In the genomic region with DNA sequence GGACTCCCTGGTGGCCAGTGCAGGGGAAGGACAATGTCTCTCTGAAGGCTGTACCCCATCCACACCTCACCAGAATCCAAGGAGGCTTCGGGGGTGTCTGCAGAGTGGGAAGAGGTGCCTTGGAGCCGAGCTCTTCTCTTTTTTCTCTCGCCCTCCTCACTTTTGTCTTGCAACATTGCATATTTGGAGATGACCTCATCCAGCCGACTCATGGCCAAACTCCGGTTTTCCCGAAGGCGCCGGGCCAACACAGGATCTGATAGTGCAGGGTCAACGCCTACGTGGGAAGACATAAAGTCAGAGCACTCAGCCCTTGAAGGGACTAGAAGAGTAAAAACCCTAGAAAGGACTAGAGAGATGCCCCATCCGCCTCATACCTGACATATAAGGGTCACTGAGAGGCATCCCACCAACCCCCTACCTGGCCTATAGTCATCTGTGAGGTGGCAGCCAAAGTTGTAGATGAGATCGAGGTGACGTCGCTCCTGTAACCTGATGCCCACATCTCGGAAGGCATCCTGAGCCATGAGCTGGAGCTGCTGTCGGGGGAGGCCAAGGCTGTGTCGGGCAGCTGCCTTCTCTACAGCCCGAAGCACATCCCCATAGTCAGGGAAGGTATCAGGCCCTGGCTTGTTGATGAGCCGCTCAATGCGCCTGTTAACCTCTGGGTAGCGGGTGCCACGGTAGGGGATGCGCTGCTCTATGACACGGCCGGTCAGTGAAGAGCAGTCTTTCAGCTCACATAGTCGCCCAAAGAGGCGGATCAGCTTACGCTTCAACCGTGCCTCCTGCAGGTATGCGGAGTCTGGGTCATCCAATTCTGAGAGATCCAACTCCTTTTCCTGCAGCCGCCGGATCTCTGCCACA, we compare ENCODE assay signal across 9 cellular contexts. TPM values are rescaled to one million over a fixed set of nuclear protein-coding genes. Genes with fewer than 3 reads are reported as not detected.
A peak's percentile ranks its signal among the peaks of the same experiment; 100 is the strongest.
DNase-seq lines count a peak whose midpoint lies in the region; ATAC-seq and TF ChIP-seq lines count a peak whose summit lies in the region.
"Had no signal": no experiment of that assay in that cellular context is flagged by ENCODE, and none has a peak within 500 bp of the region (broad histone marks: within the 10 kb centered on the region; RNA-seq: fewer than 3 reads in every experiment).

No MANE protein-coding gene starts in this region.

- H2AFZ ChIP-seq in Karpas-422 (ENCODE audit: low read length) (no peak overlapping the region), mammary epithelial cell (ENCODE audit: low read depth, low read length) (no peak overlapping the region)

- H3K27me3 Mint-ChIP-seq in mesothelial cell of epicardium (ENCODE audit: low read depth), result no peaks in the 10 kb centered on the region

- H3K9me3 ChIP-seq in Karpas-422 (ENCODE audit: low read length) (no peaks in the 10 kb centered on the region), mammary epithelial cell (replicated peaks; ENCODE audit: insufficient read depth, low read length) (no peaks in the 10 kb centered on the region)

- peak overlapping the region; percentile 57 for H3K4me3 Mint-ChIP-seq in mesothelial cell of epicardium

- peaks cover 65% of the 10 kb centered on the region for H3K4me1 Mint-ChIP-seq in mesothelial cell of epicardium

- H3K9me2 ChIP-seq in Karpas-422 (replicated peaks; ENCODE audit: insufficient read depth, low read length), result no peaks in the 10 kb centered on the region

- CTCF ChIA-PET in mammary epithelial cell (lab: Charles Lee; ENCODE audit: low non-redundant PET), result no interaction called here

- in situ Hi-C loops in mammary epithelial cell (cut with MboI; ENCODE audit: low sequenced_read_pairs in 2 of 2), result no loop called here

- WGBS in mammary epithelial cell (ENCODE audit: low coverage, missing lambda C conversion rate), result 17% methylated on average over 22 of the region's 32 CpGs

- H3K27ac ChIP-seq in Karpas-422 (ENCODE audit: low read length), result no peak overlapping the region; the same call in 1 of the 2 replicates
- H3K27ac ChIP-seq in mammary epithelial cell (ENCODE audit: insufficient read depth, low read depth, low read length), result peak overlapping the region; percentile 56
- H3K27ac ChIP-seq: cardiac muscle cell had no signal

- H3K4me1 ChIP-seq in Karpas-422 (ENCODE audit: low read length) (peaks cover 61% of the 10 kb centered on the region), mammary epithelial cell (ENCODE audit: insufficient read depth, low read length) (peaks cover 46% of the 10 kb centered on the region)

- H4K20me1 ChIP-seq in Karpas-422 (ENCODE audit: insufficient read depth, low read depth, low read length), result peaks cover 20% of the 10 kb centered on the region
- no peaks in the 10 kb centered on the region for H4K20me1 ChIP-seq in mammary epithelial cell (ENCODE audit: insufficient read depth, low read length)

- H3K27me3 ChIP-seq in Karpas-422 (ENCODE audit: low read length) (no peaks in the 10 kb centered on the region), mammary epithelial cell (ENCODE audit: insufficient read depth, low read length) (no peaks in the 10 kb centered on the region)
- H3K27me3 ChIP-seq: cardiac muscle cell had no signal

- intact Hi-C loops in mammary epithelial cell (cut with micrococcal nuclease), result loop anchor here (1.0 kb wide), 1 partner anchor 21 kb away; no protein-coding TSS in a partner anchor

- TF ChIP-seq CTCF in mammary epithelial cell (conservative IDR thresholded peaks at IDR 0.05 in 1 of 2, IDR thresholded peaks at IDR 0.05 in 1 of 2; ENCODE audit: extremely low read depth in 1 of 2, insufficient read depth in 1 of 2, low read depth in 1 of 2, low read length in 2 of 2) (no peak), mesothelial cell of epicardium (IDR thresholded peaks at IDR 0.05; ENCODE audit: unreplicated experiment) (no peak)

- peak; percentile 78 for DNase-seq in AG08396 (ENCODE audit: low spot score)
- no peak for DNase-seq in Karpas-422
- DNase-seq in mammary epithelial cell, result peak; percentile 92
- no peak for DNase-seq in mesothelial cell of epicardium (ENCODE audit: low spot score in 2 of 2, unreplicated experiment in 2 of 2)
- DNase-seq in SK-N-DZ (ENCODE audit: low spot score), result no peak
- DNase-seq in NCI-H82 treated with DMSO at 0.1 percent for 48 hours (lab: John Stamatoyannopoulos, UW; ENCODE audit: unreplicated experiment), result no peak

- H3K4me3 ChIP-seq in Karpas-422 (ENCODE audit: low read length) (no peak overlapping the region; the same call in 1 of the 2 replicates), mammary epithelial cell (replicated peaks in 1 of 3; ENCODE audit: insufficient read depth in 1 of 3, low read depth in 2 of 3, low read length in 3 of 3) (peak overlapping the region; percentile 64 to 80 (median 75))
- H3K4me3 ChIP-seq: cardiac muscle cell had no signal

- H3K4me2 ChIP-seq in Karpas-422 (ENCODE audit: low read depth, low read length, poor library complexity, severe bottlenecking) (peak overlapping the region; percentile 92), mammary epithelial cell (ENCODE audit: insufficient read depth, low read depth, low read length) (peak overlapping the region; percentile 92)

- peaks cover 21% of the 10 kb centered on the region for H3K36me3 Mint-ChIP-seq in mesothelial cell of epicardium

- H3K9ac ChIP-seq in Karpas-422 (ENCODE audit: low read length), result peak overlapping the region; percentile 97
- peak overlapping the region; percentile 14 for H3K9ac ChIP-seq in mammary epithelial cell (ENCODE audit: insufficient read depth, low read length)

- H3K36me3 ChIP-seq in Karpas-422 (ENCODE audit: insufficient read depth, low read length) (peaks cover 26% of the 10 kb centered on the region), mammary epithelial cell (ENCODE audit: insufficient read depth, low read length) (peaks cover 12% of the 10 kb centered on the region)

- ATAC-seq in HG02623 (IDR thresholded peaks at IDR 0.05; ENCODE audit: unreplicated experiment) (no peak), HG03159 (IDR thresholded peaks at IDR 0.05; ENCODE audit: unreplicated experiment) (no peak)

- BruUV-seq in mammary epithelial cell (replicated peaks; lab: Mats Ljungman, UMichigan), result TSS peak; percentile 44

- dilution Hi-C loops in mammary epithelial cell (cut with HindIII; ENCODE audit: low sequenced_read_pairs), result no loop called here

- H3K9me3 Mint-ChIP-seq in mesothelial cell of epicardium, result no peaks in the 10 kb centered on the region

- peak overlapping the region; percentile 21 for H3K27ac Mint-ChIP-seq in mesothelial cell of epicardium

- H3K79me2 ChIP-seq in Karpas-422 (ENCODE audit: low read length), result peaks cover 29% of the 10 kb centered on the region
- H3K79me2 ChIP-seq in mammary epithelial cell (ENCODE audit: insufficient read depth, low read length), result peaks cover 50% of the 10 kb centered on the region

RNA-seq across cellular contexts. Expression of gene DAXX, which starts 2.2 kb away (rescaled TPM):
- total RNA-seq in Karpas-422 (2014; rRNA removed; shearing (Covaris generic); ENCODE audit: low replicate concordance), result 45.8 and 55.6 TPM in 2 replicates
- total RNA-seq in mammary epithelial cell (10 to 100 TPM; 35.0 to 49.3 TPM), mesothelial cell of epicardium (31.9 to 33.2 TPM (median 33.1 TPM) in 3 replicates)
- polyA plus RNA-seq in mammary epithelial cell, result 25.9 TPM
- 80.0 TPM for polyA minus RNA-seq in mammary epithelial cell
- 88.3 and 124 TPM in 2 replicates for polyA plus RNA-seq in SK-N-DZ (2014; cell fraction: cytosol; rRNA removed)
- 97.7 and 110 TPM in 2 replicates for polyA plus RNA-seq in SK-N-DZ (2014; cell fraction: nucleus; rRNA removed)

RNA-seq across cellular contexts. Expression of gene ZBTB22, which starts 3.0 kb away (rescaled TPM):
- 4.9 and 11.8 TPM in 2 replicates for total RNA-seq in Karpas-422 (2014; rRNA removed; shearing (Covaris generic); ENCODE audit: low replicate concordance)
- 10 to 100 TPM; 11.5 to 16.3 TPM for total RNA-seq in mammary epithelial cell
- polyA plus RNA-seq in mammary epithelial cell, result 6.5 TPM
- 9.5 TPM for polyA minus RNA-seq in mammary epithelial cell
- 33.2 to 36.0 TPM (median 35.8 TPM) in 3 replicates for total RNA-seq in mesothelial cell of epicardium
- polyA plus RNA-seq in SK-N-DZ (2014; cell fraction: cytosol; rRNA removed), result 9.8 and 11.2 TPM in 2 replicates
- polyA plus RNA-seq in SK-N-DZ (2014; cell fraction: nucleus; rRNA removed), result 4.3 and 8.8 TPM in 2 replicates

RNA-seq across cellular contexts. Expression of gene TAPBP, which starts 6.7 kb away (rescaled TPM):
- total RNA-seq in Karpas-422 (2014; rRNA removed; shearing (Covaris generic); ENCODE audit: low replicate concordance), result 102 and 188 TPM in 2 replicates
- total RNA-seq in mammary epithelial cell (100 to 1,000 TPM; 117 to 119 TPM), mesothelial cell of epicardium (62.8 to 68.3 TPM (median 64.4 TPM) in 3 replicates)
- 71.4 TPM for polyA plus RNA-seq in mammary epithelial cell
- polyA minus RNA-seq in mammary epithelial cell, result 60.7 TPM
- polyA plus RNA-seq in SK-N-DZ (2014; cell fraction: cytosol; rRNA removed), result 5.8 and 7.1 TPM in 2 replicates
- polyA plus RNA-seq in SK-N-DZ (2014; cell fraction: nucleus; rRNA removed), result 1.8 and 4.9 TPM in 2 replicates

RNA-seq across cellular contexts. Expression of gene RGL2, which starts 21.8 kb away (rescaled TPM):
- 35.1 and 47.2 TPM in 2 replicates for total RNA-seq in Karpas-422 (2014; rRNA removed; shearing (Covaris generic); ENCODE audit: low replicate concordance)
- 10 to 100 TPM; 22.0 to 47.0 TPM for total RNA-seq in mammary epithelial cell
- polyA plus RNA-seq in mammary epithelial cell, result 34.0 TPM
- polyA minus RNA-seq in mammary epithelial cell, result 23.3 TPM
- 108 to 113 TPM (median 112 TPM) in 3 replicates for total RNA-seq in mesothelial cell of epicardium
- polyA plus RNA-seq in SK-N-DZ (2014; cell fraction: cytosol; rRNA removed), result 48.0 and 48.5 TPM in 2 replicates
- 254 and 277 TPM in 2 replicates for polyA plus RNA-seq in SK-N-DZ (2014; cell fraction: nucleus; rRNA removed)

RNA-seq across cellular contexts. Expression of gene PFDN6, which starts 31.1 kb away (rescaled TPM):
- total RNA-seq in Karpas-422 (2014; rRNA removed; shearing (Covaris generic); ENCODE audit: low replicate concordance), result 66.7 and 126 TPM in 2 replicates
- 10 to 100 TPM; 15.2 to 59.2 TPM for total RNA-seq in mammary epithelial cell
- polyA plus RNA-seq in mammary epithelial cell, result 45.0 TPM
- polyA minus RNA-seq in mammary epithelial cell, result 37.5 TPM
- 38.7 to 43.0 TPM (median 39.9 TPM) in 3 replicates for total RNA-seq in mesothelial cell of epicardium
- polyA plus RNA-seq in SK-N-DZ (2014; cell fraction: cytosol; rRNA removed), result 107 and 170 TPM in 2 replicates
- 81.3 and 118 TPM in 2 replicates for polyA plus RNA-seq in SK-N-DZ (2014; cell fraction: nucleus; rRNA removed)

Comparison
In these comparisons a context has a peak if more than half of its experiments do, and no peak if none do; other contexts are left out.
1. DNase-seq: peak in AG08396 (single experiment) and mammary epithelial cell (single experiment); none in Karpas-422 (single experiment), mesothelial cell of epicardium (0 of 2), SK-N-DZ (single experiment) and NCI-H82 treated with DMSO at 0.1 percent for 48 hours (single experiment).